ENCODE assay signal across 8 cellular contexts in genomic region chr6:73675466-73676098, GRCh38. TPM values are rescaled to one million over a fixed set of nuclear protein-coding genes. Genes with fewer than 3 reads are reported as not detected.
DNase-seq lines count a peak whose midpoint lies in the region; ATAC-seq and TF ChIP-seq lines count a peak whose summit lies in the region.

No MANE protein-coding gene starts in this region.

- no peaks in the 10 kb centered on the region for H3K27me3 ChIP-seq in lower lobe of right lung (ENCODE audit: low read depth)

- TF ChIP-seq CTCF in coronary artery (IDR thresholded peaks at IDR 0.05) (peak; percentile 72), lower lobe of right lung (IDR thresholded peaks at IDR 0.05) (peak; percentile 88)

- H3K27ac ChIP-seq in coronary artery: no peak overlapping the region
- H3K27ac ChIP-seq in lower lobe of right lung: no peak overlapping the region

- H3K4me3 ChIP-seq in coronary artery (no peak overlapping the region), lower lobe of right lung (no peak overlapping the region)

- DNase-seq in Ammon's horn (ENCODE audit: low spot score): peak; percentile 90
- peak; percentile 55 for DNase-seq in NCI-H2227 treated with DMSO at 0.1 percent for 48 hours (lab: John Stamatoyannopoulos, UW)
- peak; percentile 58 to 82 for DNase-seq in activated CD4-positive, alpha-beta T cell treated with anti-CD3 and anti-CD28 coated beads for 4 hours
- no peak for DNase-seq in coronary artery (ENCODE audit: low spot score)
- DNase-seq in lower lobe of right lung: peak; percentile 71
- DNase-seq in stimulated activated CD8-positive, alpha-beta memory T cell treated with anti-CD3 and anti-CD28 coated beads, Interleukin-15, amount 100 ng/mL, for 48 hours (ENCODE audit: low read depth in 2 of 2): peak; percentile 22 to 48

- no peaks in the 10 kb centered on the region for H3K36me3 ChIP-seq in lower lobe of right lung

- intact Hi-C loops in lower lobe of right lung (cut with DNase I): loop anchor here (10.0 kb wide), 1 partner anchor 59 kb away; no protein-coding TSS in a partner anchor

- no peaks in the 10 kb centered on the region for H3K4me1 ChIP-seq in lower lobe of right lung

- H3K9me3 ChIP-seq in lower lobe of right lung: no peaks in the 10 kb centered on the region

- peak; percentile 91 for ATAC-seq in GM18520 (IDR thresholded peaks at IDR 0.05; ENCODE audit: unreplicated experiment)
- ATAC-seq in HG03025 (IDR thresholded peaks at IDR 0.05; ENCODE audit: low FRiP score, unreplicated experiment): peak; percentile 87
- ATAC-seq in lower lobe of right lung: peak; percentile 92

RNA-seq across cellular contexts. Expression of gene CD109, which starts 20.4 kb away (rescaled TPM):
- total RNA-seq in lower lobe of right lung: 25.0 TPM

RNA-seq across cellular contexts. Expression of gene SLC17A5, which starts 21.8 kb away (rescaled TPM):
- total RNA-seq in lower lobe of right lung: 25.9 TPM
